1 cellular context compared by ENCODE assay signal in genomic region chr1:149927535-149928387, GRCh38.
TF ChIP-seq lines count a peak whose summit lies in the region.

A gene with protein sequence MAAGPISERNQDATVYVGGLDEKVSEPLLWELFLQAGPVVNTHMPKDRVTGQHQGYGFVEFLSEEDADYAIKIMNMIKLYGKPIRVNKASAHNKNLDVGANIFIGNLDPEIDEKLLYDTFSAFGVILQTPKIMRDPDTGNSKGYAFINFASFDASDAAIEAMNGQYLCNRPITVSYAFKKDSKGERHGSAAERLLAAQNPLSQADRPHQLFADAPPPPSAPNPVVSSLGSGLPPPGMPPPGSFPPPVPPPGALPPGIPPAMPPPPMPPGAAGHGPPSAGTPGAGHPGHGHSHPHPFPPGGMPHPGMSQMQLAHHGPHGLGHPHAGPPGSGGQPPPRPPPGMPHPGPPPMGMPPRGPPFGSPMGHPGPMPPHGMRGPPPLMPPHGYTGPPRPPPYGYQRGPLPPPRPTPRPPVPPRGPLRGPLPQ (minus strand): TSS chr1:149927803. CDS start chr1:149927759, 44 bp downstream.

TF ChIP-seq in HepG2, 621 proteins besides CTCF, POLR2A, EP300 and RAD21 (continued from another document and continues in another):
- TF ChIP-seq, protein P1, sequence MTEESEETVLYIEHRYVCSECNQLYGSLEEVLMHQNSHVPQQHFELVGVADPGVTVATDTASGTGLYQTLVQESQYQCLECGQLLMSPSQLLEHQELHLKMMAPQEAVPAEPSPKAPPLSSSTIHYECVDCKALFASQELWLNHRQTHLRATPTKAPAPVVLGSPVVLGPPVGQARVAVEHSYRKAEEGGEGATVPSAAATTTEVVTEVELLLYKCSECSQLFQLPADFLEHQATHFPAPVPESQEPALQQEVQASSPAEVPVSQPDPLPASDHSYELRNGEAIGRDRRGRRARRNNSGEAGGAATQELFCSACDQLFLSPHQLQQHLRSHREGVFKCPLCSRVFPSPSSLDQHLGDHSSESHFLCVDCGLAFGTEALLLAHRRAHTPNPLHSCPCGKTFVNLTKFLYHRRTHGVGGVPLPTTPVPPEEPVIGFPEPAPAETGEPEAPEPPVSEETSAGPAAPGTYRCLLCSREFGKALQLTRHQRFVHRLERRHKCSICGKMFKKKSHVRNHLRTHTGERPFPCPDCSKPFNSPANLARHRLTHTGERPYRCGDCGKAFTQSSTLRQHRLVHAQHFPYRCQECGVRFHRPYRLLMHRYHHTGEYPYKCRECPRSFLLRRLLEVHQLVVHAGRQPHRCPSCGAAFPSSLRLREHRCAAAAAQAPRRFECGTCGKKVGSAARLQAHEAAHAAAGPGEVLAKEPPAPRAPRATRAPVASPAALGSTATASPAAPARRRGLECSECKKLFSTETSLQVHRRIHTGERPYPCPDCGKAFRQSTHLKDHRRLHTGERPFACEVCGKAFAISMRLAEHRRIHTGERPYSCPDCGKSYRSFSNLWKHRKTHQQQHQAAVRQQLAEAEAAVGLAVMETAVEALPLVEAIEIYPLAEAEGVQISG (CRISPR knock-in tag; IDR thresholded peaks at IDR 0.05), result peak; percentile 90
- TF ChIP-seq, protein P2, sequence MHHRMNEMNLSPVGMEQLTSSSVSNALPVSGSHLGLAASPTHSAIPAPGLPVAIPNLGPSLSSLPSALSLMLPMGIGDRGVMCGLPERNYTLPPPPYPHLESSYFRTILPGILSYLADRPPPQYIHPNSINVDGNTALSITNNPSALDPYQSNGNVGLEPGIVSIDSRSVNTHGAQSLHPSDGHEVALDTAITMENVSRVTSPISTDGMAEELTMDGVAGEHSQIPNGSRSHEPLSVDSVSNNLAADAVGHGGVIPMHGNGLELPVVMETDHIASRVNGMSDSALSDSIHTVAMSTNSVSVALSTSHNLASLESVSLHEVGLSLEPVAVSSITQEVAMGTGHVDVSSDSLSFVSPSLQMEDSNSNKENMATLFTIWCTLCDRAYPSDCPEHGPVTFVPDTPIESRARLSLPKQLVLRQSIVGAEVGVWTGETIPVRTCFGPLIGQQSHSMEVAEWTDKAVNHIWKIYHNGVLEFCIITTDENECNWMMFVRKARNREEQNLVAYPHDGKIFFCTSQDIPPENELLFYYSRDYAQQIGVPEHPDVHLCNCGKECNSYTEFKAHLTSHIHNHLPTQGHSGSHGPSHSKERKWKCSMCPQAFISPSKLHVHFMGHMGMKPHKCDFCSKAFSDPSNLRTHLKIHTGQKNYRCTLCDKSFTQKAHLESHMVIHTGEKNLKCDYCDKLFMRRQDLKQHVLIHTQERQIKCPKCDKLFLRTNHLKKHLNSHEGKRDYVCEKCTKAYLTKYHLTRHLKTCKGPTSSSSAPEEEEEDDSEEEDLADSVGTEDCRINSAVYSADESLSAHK (CRISPR knock-in tag; IDR thresholded peaks at IDR 0.05; ENCODE audit: borderline replicate concordance), result no peak
- no peak for TF ChIP-seq ZKSCAN5 (CRISPR knock-in tag; IDR thresholded peaks at IDR 0.05)
- no peak; the same call in 1 of the 2 replicates for TF ChIP-seq ZNF558 (CRISPR knock-in tag; IDR thresholded peaks at IDR 0.05; ENCODE audit: borderline replicate concordance)
- peak; percentile 98 for TF ChIP-seq KAT8 (CRISPR knock-in tag; IDR thresholded peaks at IDR 0.05)
- 0 out of 2 replicates have a peak, but pooled peaks have one; percentile 59 for TF ChIP-seq ZIK1 (CRISPR knock-in tag; IDR thresholded peaks at IDR 0.05; ENCODE audit: borderline replicate concordance, low read depth)
- no peak for TF ChIP-seq NFIB (CRISPR knock-in tag; IDR thresholded peaks at IDR 0.05; ENCODE audit: borderline replicate concordance)
- peak; percentile 77; the same call in 1 of the 2 replicates for TF ChIP-seq ZNF788 (CRISPR knock-in tag; IDR thresholded peaks at IDR 0.05; ENCODE audit: borderline replicate concordance)
- peak; percentile 84; the same call in 1 of the 2 replicates for TF ChIP-seq TAF1 (CRISPR knock-in tag; IDR thresholded peaks at IDR 0.05)
- TF ChIP-seq, protein P3, sequence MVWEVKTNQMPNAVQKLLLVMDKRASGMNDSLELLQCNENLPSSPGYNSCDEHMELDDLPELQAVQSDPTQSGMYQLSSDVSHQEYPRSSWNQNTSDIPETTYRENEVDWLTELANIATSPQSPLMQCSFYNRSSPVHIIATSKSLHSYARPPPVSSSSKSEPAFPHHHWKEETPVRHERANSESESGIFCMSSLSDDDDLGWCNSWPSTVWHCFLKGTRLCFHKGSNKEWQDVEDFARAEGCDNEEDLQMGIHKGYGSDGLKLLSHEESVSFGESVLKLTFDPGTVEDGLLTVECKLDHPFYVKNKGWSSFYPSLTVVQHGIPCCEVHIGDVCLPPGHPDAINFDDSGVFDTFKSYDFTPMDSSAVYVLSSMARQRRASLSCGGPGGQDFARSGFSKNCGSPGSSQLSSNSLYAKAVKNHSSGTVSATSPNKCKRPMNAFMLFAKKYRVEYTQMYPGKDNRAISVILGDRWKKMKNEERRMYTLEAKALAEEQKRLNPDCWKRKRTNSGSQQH (CRISPR knock-in tag; IDR thresholded peaks at IDR 0.05; ENCODE audit: low read depth), result peak; percentile 75
- TF ChIP-seq FOSL2 (CRISPR knock-in tag; IDR thresholded peaks at IDR 0.05), result peak; percentile 63
- TF ChIP-seq GABPA (IDR thresholded peaks at IDR 0.05; ENCODE audit: low read depth, low read length), result peak; percentile 97
- peak; percentile 99 for TF ChIP-seq GABPA (CRISPR knock-in tag; IDR thresholded peaks at IDR 0.05; ENCODE audit: low read depth)
- TF ChIP-seq HOXA9 (CRISPR knock-in tag; IDR thresholded peaks at IDR 0.05; ENCODE audit: borderline replicate concordance), result 0 out of 2 replicates have a peak, but pooled peaks have one; percentile 58
- TF ChIP-seq ZFP36L1 (CRISPR knock-in tag; IDR thresholded peaks at IDR 0.05), result 0 out of 2 replicates have a peak, but pooled peaks have one; percentile 61
- peak; percentile 65; the same call in 1 of the 2 replicates for TF ChIP-seq ZNF225 (CRISPR knock-in tag; IDR thresholded peaks at IDR 0.05)
- TF ChIP-seq POGZ (CRISPR knock-in tag; IDR thresholded peaks at IDR 0.05), result peak; percentile 81
- peak in 1 of 2 experiments; percentile 62; a peak in 2 of 4 replicates for TF ChIP-seq ATF4 (CRISPR knock-in tag; IDR thresholded peaks at IDR 0.05)
- TF ChIP-seq PBX3 (CRISPR knock-in tag; IDR thresholded peaks at IDR 0.05; ENCODE audit: borderline replicate concordance), result peak; percentile 56; the same call in 1 of the 2 replicates
- TF ChIP-seq, protein P4, sequence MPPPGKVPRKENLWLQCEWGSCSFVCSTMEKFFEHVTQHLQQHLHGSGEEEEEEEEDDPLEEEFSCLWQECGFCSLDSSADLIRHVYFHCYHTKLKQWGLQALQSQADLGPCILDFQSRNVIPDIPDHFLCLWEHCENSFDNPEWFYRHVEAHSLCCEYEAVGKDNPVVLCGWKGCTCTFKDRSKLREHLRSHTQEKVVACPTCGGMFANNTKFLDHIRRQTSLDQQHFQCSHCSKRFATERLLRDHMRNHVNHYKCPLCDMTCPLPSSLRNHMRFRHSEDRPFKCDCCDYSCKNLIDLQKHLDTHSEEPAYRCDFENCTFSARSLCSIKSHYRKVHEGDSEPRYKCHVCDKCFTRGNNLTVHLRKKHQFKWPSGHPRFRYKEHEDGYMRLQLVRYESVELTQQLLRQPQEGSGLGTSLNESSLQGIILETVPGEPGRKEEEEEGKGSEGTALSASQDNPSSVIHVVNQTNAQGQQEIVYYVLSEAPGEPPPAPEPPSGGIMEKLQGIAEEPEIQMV (CRISPR knock-in tag; IDR thresholded peaks at IDR 0.05; ENCODE audit: low read depth), result no peak
- TF ChIP-seq ZNF549 (CRISPR knock-in tag; IDR thresholded peaks at IDR 0.05), result no peak
- no peak for TF ChIP-seq ZNF446 (CRISPR knock-in tag; IDR thresholded peaks at IDR 0.05)
- TF ChIP-seq PCBP1 (IDR thresholded peaks at IDR 0.05; ENCODE audit: borderline replicate concordance, low read depth, low read length), result peak; percentile 92; the same call in 1 of the 2 replicates
- no peak for TF ChIP-seq HMG20A (CRISPR knock-in tag; IDR thresholded peaks at IDR 0.05; ENCODE audit: borderline replicate concordance)
- TF ChIP-seq MXD4 (CRISPR knock-in tag; IDR thresholded peaks at IDR 0.05), result no peak
- no peak for TF ChIP-seq GTF2F1 (IDR thresholded peaks at IDR 0.05; ENCODE audit: low read length)
- no peak for TF ChIP-seq ZNF766 (CRISPR knock-in tag; IDR thresholded peaks at IDR 0.05; ENCODE audit: borderline replicate concordance)
- TF ChIP-seq, protein P5, sequence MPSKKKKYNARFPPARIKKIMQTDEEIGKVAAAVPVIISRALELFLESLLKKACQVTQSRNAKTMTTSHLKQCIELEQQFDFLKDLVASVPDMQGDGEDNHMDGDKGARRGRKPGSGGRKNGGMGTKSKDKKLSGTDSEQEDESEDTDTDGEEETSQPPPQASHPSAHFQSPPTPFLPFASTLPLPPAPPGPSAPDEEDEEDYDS (CRISPR knock-in tag; IDR thresholded peaks at IDR 0.05), result peak; percentile 88
- peak; percentile 87 for TF ChIP-seq RBM39 (IDR thresholded peaks at IDR 0.05; ENCODE audit: low read depth, low read length, poor library complexity, severe bottlenecking)
- no peak; the same call in 1 of the 2 replicates for TF ChIP-seq ZNF441 (CRISPR knock-in tag; IDR thresholded peaks at IDR 0.05; ENCODE audit: borderline replicate concordance)
- TF ChIP-seq ZBTB44 (CRISPR knock-in tag; IDR thresholded peaks at IDR 0.05), result peak; percentile 36; the same call in 1 of the 2 replicates
- TF ChIP-seq, protein P6, sequence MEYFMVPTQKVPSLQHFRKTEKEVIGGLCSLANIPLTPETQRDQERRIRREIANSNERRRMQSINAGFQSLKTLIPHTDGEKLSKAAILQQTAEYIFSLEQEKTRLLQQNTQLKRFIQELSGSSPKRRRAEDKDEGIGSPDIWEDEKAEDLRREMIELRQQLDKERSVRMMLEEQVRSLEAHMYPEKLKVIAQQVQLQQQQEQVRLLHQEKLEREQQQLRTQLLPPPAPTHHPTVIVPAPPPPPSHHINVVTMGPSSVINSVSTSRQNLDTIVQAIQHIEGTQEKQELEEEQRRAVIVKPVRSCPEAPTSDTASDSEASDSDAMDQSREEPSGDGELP (IDR thresholded peaks at IDR 0.05; ENCODE audit: borderline replicate concordance, low read depth), result peak; percentile 46; the same call in 1 of the 2 replicates
- TF ChIP-seq WIZ (CRISPR knock-in tag; IDR thresholded peaks at IDR 0.05), result peak; percentile 75; the same call in 1 of the 2 replicates
- peak; percentile 64 for TF ChIP-seq ZNF784 (CRISPR knock-in tag; IDR thresholded peaks at IDR 0.05; ENCODE audit: borderline replicate concordance)
- no peak for TF ChIP-seq HNF1A (IDR thresholded peaks at IDR 0.05; ENCODE audit: low read depth)
- peak; percentile 29; the same call in 1 of the 2 replicates for TF ChIP-seq HNF1A (CRISPR knock-in tag; IDR thresholded peaks at IDR 0.05; ENCODE audit: borderline replicate concordance)
- peak; percentile 69; the same call in 1 of the 2 replicates for TF ChIP-seq POLR2AphosphoS2 (IDR thresholded peaks at IDR 0.05; ENCODE audit: low read depth, low read length)
